In the genomic region with DNA sequence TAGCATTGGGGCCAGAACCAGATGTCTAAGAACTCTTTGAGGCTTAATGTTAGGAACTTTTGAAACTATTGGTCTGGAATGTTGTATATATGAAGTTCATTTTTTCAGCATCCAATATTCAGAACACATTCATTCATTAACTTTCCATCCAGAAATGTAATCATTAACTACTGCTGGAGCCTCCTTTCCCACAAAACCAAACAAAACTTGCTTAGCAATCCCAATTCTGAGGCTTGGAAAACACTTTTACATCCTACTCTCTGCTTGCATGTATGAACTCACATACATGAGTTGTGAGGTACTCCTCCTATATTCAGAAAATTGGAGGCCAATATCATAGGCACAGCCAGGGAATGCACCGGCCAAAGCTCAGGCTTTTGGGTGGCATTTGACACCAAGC, we compare ENCODE assay signal across 10 cellular contexts. TPM values are rescaled to one million over a fixed set of nuclear protein-coding genes. Genes with fewer than 3 reads are reported as not detected.
DNase-seq lines count a peak whose midpoint lies in the region; ATAC-seq and TF ChIP-seq lines count a peak whose summit lies in the region.
"Had no signal": no experiment of that assay in that cellular context is flagged by ENCODE, and none has a peak within 500 bp of the region (broad histone marks: within the 10 kb centered on the region; RNA-seq: fewer than 3 reads in every experiment).

No MANE protein-coding gene starts in this region.

- no TSS peak for BruUV-seq in A673 (replicated peaks; lab: Mats Ljungman, UMichigan)

- no peak for TF ChIP-seq RAD21 in SK-N-SH (IDR thresholded peaks at IDR 0.05; ENCODE audit: low read length)

- H3K9me2 ChIP-seq in SK-N-SH: no peaks in the 10 kb centered on the region

- no peaks in the 10 kb centered on the region for H4K20me1 ChIP-seq in SK-N-SH (ENCODE audit: insufficient read depth)

- no peaks in the 10 kb centered on the region for H3F3A ChIP-seq in SK-N-SH (replicated peaks; ENCODE audit: insufficient read depth)

- no peak overlapping the region for H3K27ac ChIP-seq in SK-N-SH (ENCODE audit: low read depth in 2 of 2, low read length in 1 of 2)
- no peak overlapping the region for H3K27ac ChIP-seq in esophagus muscularis mucosa (replicated peaks in 1 of 4)
- H3K27ac ChIP-seq in transverse colon: peak overlapping the region; percentile 66 to 90 (median 84)
- H3K27ac ChIP-seq in A673 (ENCODE audit: low read depth, low read length, poor library complexity, severe bottlenecking): no peak overlapping the region

- H3K9me3 ChIP-seq in SK-N-SH: no peaks in the 10 kb centered on the region
- H3K9me3 ChIP-seq in esophagus muscularis mucosa: no peaks in the 10 kb centered on the region
- no peaks in the 10 kb centered on the region for H3K9me3 ChIP-seq in transverse colon
- H3K9me3 ChIP-seq in A673 (ENCODE audit: low read depth, low read length, poor library complexity, severe bottlenecking): no peaks in the 10 kb centered on the region

- intact Hi-C loops in esophagus muscularis mucosa (cut with DNase I) (loop anchor here (5.0 to 10.0 kb wide), 2 partner anchors 204 to 413 kb away; no protein-coding TSS in a partner anchor), transverse colon (cut with DNase I; ENCODE audit: low total_unique reads) (no loop called here), A673 (cut with micrococcal nuclease; ENCODE audit: unreplicated experiment) (loop anchor here (5.0 kb wide), 1 partner anchor 876 kb away; no protein-coding TSS in a partner anchor)

- peak overlapping the region; percentile 85 for H3K4me2 ChIP-seq in SK-N-SH

- peaks cover 0 to 33% of the 10 kb centered on the region in 2 experiments; a peak in 2 of 4 replicates for H3K4me1 ChIP-seq in SK-N-SH (ENCODE audit: control insufficient read depth in 1 of 2, insufficient read depth in 2 of 2, low read depth in 1 of 2, low read length in 1 of 2)
- peaks cover 23 to 49% (median 43%) of the 10 kb centered on the region in 4 donors for H3K4me1 ChIP-seq in esophagus muscularis mucosa
- H3K4me1 ChIP-seq in transverse colon: peaks cover 0 to 30% (median 11%) of the 10 kb centered on the region in 4 donors
- no peaks in the 10 kb centered on the region for H3K4me1 ChIP-seq in A673 (ENCODE audit: insufficient read depth, low read length, poor library complexity, severe bottlenecking)

- WGBS in SK-N-SH (ENCODE audit: low lambda C conversion rate): 91% methylated on average over 1 of the region's 1 CpG
- 91% methylated on average over 1 of the region's 1 CpG for WGBS in esophagus muscularis mucosa
- WGBS in transverse colon (ENCODE audit: low coverage in 1 of 2), 2 donors: 63% methylated on average over 1 of the region's 1 CpG; no CpG with 5 or more reads in 1 of the 2 donors

- H3K79me2 ChIP-seq in SK-N-SH (ENCODE audit: insufficient read depth): no peaks in the 10 kb centered on the region

- H3K36me3 ChIP-seq in SK-N-SH (replicated peaks in 1 of 2; ENCODE audit: control insufficient read depth in 1 of 2, insufficient read depth in 2 of 2, low read length in 1 of 2): no peaks in the 10 kb centered on the region
- H3K36me3 ChIP-seq in esophagus muscularis mucosa: no peaks in the 10 kb centered on the region
- H3K36me3 ChIP-seq in transverse colon: no peaks in the 10 kb centered on the region
- no peaks in the 10 kb centered on the region for H3K36me3 ChIP-seq in A673 (ENCODE audit: insufficient read depth, low read length, poor library complexity, severe bottlenecking)

- no peaks in the 10 kb centered on the region for H3K9me3 Mint-ChIP-seq in nephron progenitor cell
- peaks cover 8 to 9% of the 10 kb centered on the region in 2 donors for H3K9me3 Mint-ChIP-seq in activated naive CD4-positive, alpha-beta T cell treated with anti-CD3 and anti-CD28 coated beads, Interleukin-2, amount 50 U/mL, for 72 hours

- no peak overlapping the region for H2AFZ ChIP-seq in SK-N-SH (ENCODE audit: low read depth)

- DNase-seq in SK-N-SH (no peak), esophagus muscularis mucosa (ENCODE audit: extremely low spot score) (no peak), nephron progenitor cell (no peak), transverse colon (no peak), A673 (ENCODE audit: low spot score) (no peak)
- no peak for DNase-seq in stimulated activated CD4-positive, alpha-beta T cell treated with anti-CD3 and anti-CD28 coated beads, Interleukin-2, amount 100 ng/mL, for 24 hours
- DNase-seq in activated naive CD4-positive, alpha-beta T cell treated with anti-CD3 and anti-CD28 coated beads, Interleukin-2, amount 50 U/mL, for 72 hours (ENCODE audit: low spot score in 2 of 2): no peak
- DNase-seq: MM.1S had no signal

- TF ChIP-seq CTCF in SK-N-SH (IDR thresholded peaks at IDR 0.05) (no peak), esophagus muscularis mucosa (IDR thresholded peaks at IDR 0.05) (no peak), nephron progenitor cell (IDR thresholded peaks at IDR 0.05) (no peak), transverse colon (IDR thresholded peaks at IDR 0.05) (no peak), A673 (conservative IDR thresholded peaks at IDR 0.05; ENCODE audit: low read depth, low read length) (no peak)

- H3K36me3 Mint-ChIP-seq in nephron progenitor cell (ENCODE audit: low read depth): peaks cover 5% of the 10 kb centered on the region
- peaks cover 6 to 15% of the 10 kb centered on the region in 2 donors for H3K36me3 Mint-ChIP-seq in activated naive CD4-positive, alpha-beta T cell treated with anti-CD3 and anti-CD28 coated beads, Interleukin-2, amount 50 U/mL, for 72 hours
- H3K36me3 Mint-ChIP-seq: stimulated activated memory B cell treated with anti-CD40 and anti-IgM and Interleukin-4, amounts not matched to agents 10 μg/mL and 1 μg/mL and 100 μg/mL, for 72 hours had no signal

- H3K27me3 ChIP-seq in SK-N-SH (ENCODE audit: insufficient read depth) (peaks cover 15% of the 10 kb centered on the region), esophagus muscularis mucosa (peaks cover 0 to 35% (median 0%) of the 10 kb centered on the region in 4 donors), transverse colon (peaks cover 6% of the 10 kb centered on the region), A673 (replicated peaks; ENCODE audit: insufficient read depth, low read depth, low read length, poor library complexity) (peaks cover 86% of the 10 kb centered on the region)

- POLR2A ChIA-PET in SK-N-SH (lab: Yijun Ruan, JAX): interaction anchor here (0.6 kb wide), 1 partner anchor 977 kb away, joined by 3 read pairs; no protein-coding TSS in a partner anchor
- POLR2A ChIA-PET in A673 (lab: Charles Lee; ENCODE audit: low non-redundant PET): no interaction called here

- peak overlapping the region; percentile 57 to 67 for H3K4me3 ChIP-seq in SK-N-SH (ENCODE audit: low read depth in 2 of 2, low read length in 1 of 2)
- peak overlapping the region; percentile 60 to 69 (median 62) for H3K4me3 ChIP-seq in esophagus muscularis mucosa
- H3K4me3 ChIP-seq in transverse colon: peak overlapping the region in 3 of 4 donors; percentile 50 to 67 (median 63)
- no peak overlapping the region for H3K4me3 ChIP-seq in A673 (ENCODE audit: low read depth, low read length, poor library complexity, severe bottlenecking)

- in situ Hi-C loops in transverse colon (cut with MboI; ENCODE audit: low pct_ligation_motif_present in 1 of 4, low pct_unique_long_range_greater_than_20kb in 1 of 4, low sequenced_read_pairs in 3 of 4): no loop called here

- H3K27me3 Mint-ChIP-seq in nephron progenitor cell (ENCODE audit: low read depth, poor library complexity): peaks cover 60% of the 10 kb centered on the region

- peak overlapping the region; percentile 89 for H3K4me3 Mint-ChIP-seq in nephron progenitor cell
- H3K4me3 Mint-ChIP-seq: stimulated activated memory B cell treated with anti-CD40 and anti-IgM and Interleukin-4, amounts not matched to agents 10 μg/mL and 1 μg/mL and 100 μg/mL, for 72 hours had no signal

- TF ChIP-seq POLR2A in esophagus muscularis mucosa (IDR thresholded peaks at IDR 0.05; ENCODE audit: low read depth) (no peak), transverse colon (IDR thresholded peaks at IDR 0.05) (no peak)

- peaks cover 37% of the 10 kb centered on the region for H3K4me1 Mint-ChIP-seq in nephron progenitor cell
- H3K4me1 Mint-ChIP-seq: stimulated activated memory B cell treated with anti-CD40 and anti-IgM and Interleukin-4, amounts not matched to agents 10 μg/mL and 1 μg/mL and 100 μg/mL, for 72 hours had no signal

- CTCF ChIA-PET in SK-N-SH (lab: Yijun Ruan, JAX): interaction anchor here (1.3 to 1.5 kb wide), 2 partner anchors 24 to 945 kb away, joined by 4 to 6 read pairs; no protein-coding TSS in a partner anchor
- CTCF ChIA-PET in A673 (lab: Charles Lee): no interaction called here

- no peak overlapping the region for H3K27ac Mint-ChIP-seq in nephron progenitor cell
- H3K27ac Mint-ChIP-seq in activated naive CD4-positive, alpha-beta T cell treated with anti-CD3 and anti-CD28 coated beads, Interleukin-2, amount 50 U/mL, for 72 hours: no peak overlapping the region
- H3K27ac Mint-ChIP-seq: stimulated activated memory B cell treated with anti-CD40 and anti-IgM and Interleukin-4, amounts not matched to agents 10 μg/mL and 1 μg/mL and 100 μg/mL, for 72 hours had no signal

- H3K9ac ChIP-seq in SK-N-SH: no peak overlapping the region

- TF ChIP-seq EP300 in SK-N-SH (IDR thresholded peaks at IDR 0.05; ENCODE audit: borderline replicate concordance in 1 of 2, low read depth in 1 of 2, low read length in 1 of 2) (no peak), esophagus muscularis mucosa (IDR thresholded peaks at IDR 0.05) (no peak), transverse colon (IDR thresholded peaks at IDR 0.05; ENCODE audit: low read depth) (no peak)

- no peak for ATAC-seq in SK-N-SH treated with all-trans-retinoic acid at 6 μM for 48 hours
- ATAC-seq in activated naive CD4-positive, alpha-beta T cell treated with anti-CD3 and anti-CD28 coated beads, Interleukin-2, amount 50 U/mL, for 72 hours: no peak
- ATAC-seq: stimulated activated memory B cell treated with anti-CD40 and anti-IgM and Interleukin-4, amounts not matched to agents 10 μg/mL and 1 μg/mL and 100 μg/mL, for 72 hours had no signal

TF ChIP-seq in SK-N-SH, 30 proteins besides CTCF, POLR2A, EP300 and RAD21 (continues in another document):
- no peak for TF ChIP-seq TCF12 (IDR thresholded peaks at IDR 0.05)
- no peak for TF ChIP-seq FOXJ3 (CRISPR knock-in tag; IDR thresholded peaks at IDR 0.05)
- no peak for TF ChIP-seq RCOR1 (IDR thresholded peaks at IDR 0.05; ENCODE audit: low read length)
- TF ChIP-seq MXI1 (IDR thresholded peaks at IDR 0.05; ENCODE audit: low read depth, low read length): no peak

TF ChIP-seq in SK-N-SH treated with all-trans-retinoic acid at 6 μM for 48 hours, 23 proteins besides CTCF, POLR2A, EP300 and RAD21 (continues in another document):
- TF ChIP-seq BACH2 (CRISPR knock-in tag; IDR thresholded peaks at IDR 0.05; ENCODE audit: borderline replicate concordance): no peak
- no peak for TF ChIP-seq RARB (CRISPR knock-in tag; IDR thresholded peaks at IDR 0.05)
- TF ChIP-seq ARNTL (CRISPR knock-in tag; IDR thresholded peaks at IDR 0.05; ENCODE audit: borderline replicate concordance, low read depth): no peak

RNA-seq across cellular contexts. Expression of gene LRATD1, which starts 0.8 kb away (rescaled TPM):
- 0.84 and 0.89 TPM in 2 replicates for polyA plus RNA-seq in SK-N-SH (2012; rRNA removed)
- 0.57 and 0.77 TPM in 2 replicates for polyA plus RNA-seq in SK-N-SH (2012; cell fraction: cytosol; rRNA removed)
- polyA plus RNA-seq in SK-N-SH (2012; cell fraction: nucleus; rRNA removed): 2.5 and 2.8 TPM in 2 replicates
- total RNA-seq in esophagus muscularis mucosa: 10 to 100 TPM in 3 of 4 donors, 1 to 10 TPM in 1; 5.6 to 12.5 (median 10.7) TPM
- 100 to 1,000 TPM in 3 of 4 donors, 10 to 100 TPM in 1; 87.6 to 151 (median 118) TPM for total RNA-seq in transverse colon
- total RNA-seq in A673 (2021): not detected in 2 replicates
- not detected for total RNA-seq in activated naive CD4-positive, alpha-beta T cell treated with anti-CD3 and anti-CD28 coated beads, Interleukin-2, amount 50 U/mL, for 72 hours

Comparison
In these comparisons a context has a peak if more than half of its experiments do, and no peak if none do; other contexts are left out.
1. H3K27ac ChIP-seq: peak in transverse colon (4 of 4); none in SK-N-SH (0 of 2), esophagus muscularis mucosa (0 of 4) and A673 (single experiment).